In the genomic region with DNA sequence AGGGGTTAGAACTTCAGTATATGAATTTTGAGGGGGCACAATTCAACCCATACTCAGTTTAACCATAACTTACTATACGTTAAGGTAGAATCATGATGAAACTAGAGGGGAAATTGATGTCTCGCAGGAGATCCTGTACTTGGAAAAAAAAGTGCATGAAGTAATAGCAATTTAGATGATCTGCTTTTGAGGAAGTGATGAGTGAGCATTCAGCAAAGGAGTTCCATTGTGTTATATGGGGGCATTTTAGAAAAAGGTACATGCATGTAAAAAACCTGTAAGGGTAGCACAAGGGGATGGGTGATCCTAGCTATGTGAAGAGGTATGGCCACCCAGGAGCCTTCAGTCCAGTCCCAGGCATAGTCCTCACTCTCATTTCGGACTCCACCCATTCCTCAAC, we compare ENCODE assay signal across 26 cellular contexts. TPM values are rescaled to one million over a fixed set of nuclear protein-coding genes. Genes with fewer than 3 reads are reported as not detected.
"Had no signal": no experiment of that assay in that cellular context is flagged by ENCODE, and none has a peak within 500 bp of the region (broad histone marks: within the 10 kb centered on the region; RNA-seq: fewer than 3 reads in every experiment).

No MANE protein-coding gene starts in this region.

- H3K9me3 ChIP-seq: SJCRH30, SK-N-SH had no signal

- H3K27ac ChIP-seq: cardiac muscle cell, KMS-11, SJCRH30 had no signal

- H3K4me3 ChIP-seq: cardiac muscle cell, SJCRH30 had no signal

- H3K27me3 ChIP-seq: cardiac muscle cell, SJCRH30 had no signal

- H3K36me3 ChIP-seq: cardiac muscle cell, SJCRH30 had no signal

- DNase-seq: activated CD4-positive, alpha-beta T cell treated with anti-CD3 and anti-CD28 coated beads for 48 hours; activated CD4-positive, alpha-beta T cell treated with anti-CD3 and anti-CD28 coated beads, Interleukin-2, amount 50 U/mL, for 48 hours; activated CD4-positive, CD25-positive, alpha-beta regulatory T cell treated with anti-CD3 and anti-CD28 coated beads, Interleukin-2, amount 50 U/mL, for 72 hours; activated CD8-positive, alpha-beta memory T cell treated with anti-CD3 and anti-CD28 coated beads for 24 hours; activated gamma-delta T cell; activated naive CD4-positive, alpha-beta T cell treated with anti-CD3 and anti-CD28 coated beads for 36 hours; activated T-cell treated with anti-CD3 and anti-CD28 coated beads, Interleukin-2, amount 50 U/mL, for 48 hours; amygdala; NCI-H1092; NCI-H1417 treated with DMSO at 0.1 percent for 48 hours; NCI-H1694; NCI-H2029; NCI-H2107; NCI-H2171 treated with DMSO at 0.1 percent for 48 hours; NCI-H226; NCI-H69; NK-92 treated with Interleukin-12 subunit alpha and Interleukin-12 subunit beta, amount 100 ng/mL, for 24 hours; SJCRH30; SK-N-SH had no signal

- H3K4me1 ChIP-seq: SJCRH30 had no signal

RNA-seq across cellular contexts. Expression of a gene that starts 14.8 kb away (rescaled TPM):
- total RNA-seq: activated naive CD4-positive, alpha-beta T cell treated with anti-CD3 and anti-CD28 coated beads for 36 hours; astrocyte; cardiac muscle cell; MCF 10A; NCI-H460; OCI-LY7; RPMI7951; SJCRH30 had no signal
- polyA plus RNA-seq: cardiac muscle cell, SK-N-SH had no signal
